ENCODE assay signal across 28 cellular contexts in the genomic region with DNA sequence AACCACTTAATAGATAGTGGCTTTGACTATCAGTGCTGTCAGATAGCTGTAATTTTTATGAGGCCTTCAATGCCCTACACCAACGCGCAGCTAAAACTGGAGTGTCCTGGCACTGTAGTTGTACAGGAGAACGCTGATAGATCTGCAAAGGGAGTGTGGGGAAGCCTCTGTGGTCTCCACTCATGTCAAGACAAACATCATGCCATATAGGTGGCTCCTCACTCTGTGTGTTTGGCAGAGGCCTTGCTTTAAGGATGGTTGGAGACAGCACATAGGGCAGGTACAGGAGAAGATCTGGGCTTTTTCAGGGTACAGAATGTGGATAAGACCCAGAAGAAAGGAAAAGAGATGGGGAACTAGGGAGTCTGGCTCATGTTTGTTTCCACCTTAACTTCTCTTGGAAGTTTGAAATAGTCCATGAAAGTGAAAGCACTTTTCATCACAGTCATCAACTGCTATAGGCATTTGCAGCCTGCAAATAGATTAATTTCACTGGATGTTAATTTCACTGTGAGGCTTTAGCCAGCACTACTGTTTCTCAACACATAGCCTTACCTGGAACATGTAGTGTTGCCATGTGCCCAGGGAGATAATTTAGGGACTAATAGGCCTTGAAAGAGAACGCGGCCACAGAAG.
DNase-seq lines count a peak whose midpoint lies in the region; ATAC-seq and TF ChIP-seq lines count a peak whose summit lies in the region.
"Had no signal": no experiment of that assay in that cellular context is flagged by ENCODE, and none has a peak within 500 bp of the region (broad histone marks: within the 10 kb centered on the region; RNA-seq: fewer than 3 reads in every experiment).

No MANE protein-coding gene starts in this region.

- BruUV-seq in PC-3 (replicated peaks; lab: Mats Ljungman, UMichigan): no TSS peak

- H3K27me3 ChIP-seq in PC-3 (ENCODE audit: low read length) (no peaks in the 10 kb centered on the region), spleen (replicated peaks in 1 of 7) (no peaks in the 10 kb centered on the region)
- H3K27me3 ChIP-seq: vagina had no signal

- POLR2A ChIA-PET in PC-3 (lab: Charles Lee; ENCODE audit: unreplicated experiment): interaction anchor here (0.7 kb wide), 1 partner anchor 252 kb away, joined by 4 read pairs; no protein-coding TSS in a partner anchor

- peak; percentile 13 for ATAC-seq in Right ventricle myocardium superior (ENCODE audit: poor library complexity)
- no peak for ATAC-seq in left cardiac atrium
- peak; percentile 4; the same call in 1 of the 2 replicates for ATAC-seq in PC-3
- ATAC-seq in HG03442 (IDR thresholded peaks at IDR 0.05; ENCODE audit: unreplicated experiment): no peak
- ATAC-seq: activated naive CD8-positive, alpha-beta T cell treated with anti-CD3 and anti-CD28 coated beads, Interleukin-2, amount 50 U/mL, for 24 hours; activated T-cell treated with anti-CD3 and anti-CD28 coated beads, Interleukin-2, amount 50 U/mL, for 72 hours; natural killer cell had no signal

- H3K9me3 ChIP-seq in PC-3 (ENCODE audit: low read length) (no peaks in the 10 kb centered on the region), spleen (peaks cover 0 to 7% (median 0%) of the 10 kb centered on the region in 8 donors)
- H3K9me3 ChIP-seq: A549, vagina had no signal

- CTCF ChIA-PET in PC-3 (lab: Charles Lee): interaction anchor here (0.6 to 0.7 kb wide), 4 partner anchors 31 to 553 kb away, joined by 3 to 4 read pairs (median 4); no protein-coding TSS in a partner anchor

- TF ChIP-seq CTCF in PC-3 (conservative IDR thresholded peaks at IDR 0.05; ENCODE audit: low read depth, low read length): no peak
- no peak for TF ChIP-seq CTCF in mesothelial cell of epicardium (IDR thresholded peaks at IDR 0.05; ENCODE audit: unreplicated experiment)
- TF ChIP-seq CTCF in spleen (IDR thresholded peaks at IDR 0.05 in 8 of 11, conservative IDR thresholded peaks at IDR 0.05 in 3 of 11): no peak

- H3K36me3 Mint-ChIP-seq in mesothelial cell of epicardium: peaks cover 2% of the 10 kb centered on the region
- H3K36me3 Mint-ChIP-seq: natural killer cell had no signal

- peak overlapping the region; percentile 19; the same call in 1 of the 2 replicates for H3K4me2 ChIP-seq in PC-3 (ENCODE audit: low read length)
- H3K4me2 ChIP-seq: A549, smooth muscle cell had no signal

- no peaks in the 10 kb centered on the region for H3K9me2 ChIP-seq in PC-3 (replicated peaks; ENCODE audit: low read length)

- H3K4me3 Mint-ChIP-seq in mesothelial cell of epicardium: no peak overlapping the region
- H3K4me3 Mint-ChIP-seq: activated naive CD8-positive, alpha-beta T cell treated with anti-CD3 and anti-CD28 coated beads, Interleukin-2, amount 50 U/mL, for 24 hours; activated T-cell treated with anti-CD3 and anti-CD28 coated beads, Interleukin-2, amount 50 U/mL, for 72 hours; natural killer cell; stimulated activated naive CD8-positive, alpha-beta T cell treated with anti-CD3 and anti-CD28 coated beads, Interleukin-15, Interleukin-2, amounts not matched to agents 100 ng/mL and 50 ng/mL, for 24 hours had no signal

- H3K79me2 ChIP-seq in PC-3 (ENCODE audit: low read length): no peaks in the 10 kb centered on the region

- H3K27ac ChIP-seq in PC-3 (ENCODE audit: low read length) (peak overlapping the region; percentile 21; the same call in 1 of the 2 replicates), spleen (peak overlapping the region in 5 of 8 donors; percentile 6 to 58 (median 38))
- H3K27ac ChIP-seq: vagina had no signal

- H3K4me1 Mint-ChIP-seq in mesothelial cell of epicardium: peaks cover 33% of the 10 kb centered on the region

- peaks cover 45% of the 10 kb centered on the region for H3K4me1 ChIP-seq in PC-3 (ENCODE audit: insufficient read depth, low read length)
- peaks cover 0 to 14% (median 0%) of the 10 kb centered on the region in 6 donors for H3K4me1 ChIP-seq in spleen

- H4K20me1 ChIP-seq in PC-3 (ENCODE audit: low read length): no peaks in the 10 kb centered on the region

- no peaks in the 10 kb centered on the region for H3K27me3 Mint-ChIP-seq in mesothelial cell of epicardium (ENCODE audit: low read depth)
- H3K27me3 Mint-ChIP-seq: activated naive CD8-positive, alpha-beta T cell treated with anti-CD3 and anti-CD28 coated beads, Interleukin-2, amount 50 U/mL, for 24 hours; stimulated activated naive CD8-positive, alpha-beta T cell treated with anti-CD3 and anti-CD28 coated beads, Interleukin-15, Interleukin-2, amounts not matched to agents 100 ng/mL and 50 ng/mL, for 24 hours had no signal

- H2AFZ ChIP-seq in PC-3 (ENCODE audit: low read length): no peak overlapping the region

- no peaks in the 10 kb centered on the region for H3F3A ChIP-seq in PC-3 (ENCODE audit: low read length, unreplicated experiment)

- H3K27ac Mint-ChIP-seq in mesothelial cell of epicardium: peak overlapping the region; percentile 17
- H3K27ac Mint-ChIP-seq: activated naive CD8-positive, alpha-beta T cell treated with anti-CD3 and anti-CD28 coated beads, Interleukin-2, amount 50 U/mL, for 24 hours; activated T-cell treated with anti-CD3 and anti-CD28 coated beads, Interleukin-2, amount 50 U/mL, for 72 hours; natural killer cell; stimulated activated naive CD8-positive, alpha-beta T cell treated with anti-CD3 and anti-CD28 coated beads, Interleukin-15, Interleukin-2, amounts not matched to agents 100 ng/mL and 50 ng/mL, for 24 hours had no signal

- H3K9ac ChIP-seq in PC-3 (ENCODE audit: low read length): no peak overlapping the region

- intact Hi-C loops in Right ventricle myocardium superior (cut with DNase I): loop anchor here (10.0 kb wide), 1 partner anchor 72 kb away; no protein-coding TSS in a partner anchor
- intact Hi-C loops in left cardiac atrium (cut with DNase I): no loop called here
- intact Hi-C loops in PC-3 (cut with micrococcal nuclease): loop anchor here (5.0 to 10.0 kb wide), 3 partner anchors 309 to 702 kb away; no protein-coding TSS in a partner anchor
- intact Hi-C loops in spleen (cut with DNase I; ENCODE audit: low total_unique reads): no loop called here

- DNase-seq in Right ventricle myocardium superior (no peak), left cardiac atrium (no peak), PC-3 (no peak), mesothelial cell of epicardium (ENCODE audit: low spot score in 2 of 2, unreplicated experiment in 2 of 2) (no peak), spleen (no peak), UCSD-AML1 (lab: John Stamatoyannopoulos, UW; ENCODE audit: unreplicated experiment) (no peak), A172 (ENCODE audit: low spot score) (no peak)
- DNase-seq: activated CD4-positive, alpha-beta T cell treated with anti-CD3 and anti-CD28 coated beads, Interleukin-2, amount 50 U/mL, for 48 hours; activated naive CD8-positive, alpha-beta T cell treated with anti-CD3 and anti-CD28 coated beads, Interleukin-2, amount 50 U/mL, for 24 hours; activated T-cell treated with anti-CD3 and anti-CD28 coated beads, Interleukin-2, amount 50 U/mL, for 72 hours; central memory CD4-positive, alpha-beta T cell; cortex of kidney; effector memory CD4-positive, alpha-beta T cell; erythroblast; glutamatergic neuron; HCEC 1CT; midbrain; natural killer cell; NCI-H1092; NCI-H1694; occipital lobe; stimulated activated CD8-positive, alpha-beta memory T cell treated with anti-CD3 and anti-CD28 coated beads, Interleukin-4, amount 100 ng/mL, for 48 hours; T-helper 1 cell had no signal

- WGBS in spleen, 5 donors: 86 to 92% (median 89%) methylated on average over 5 of the region's 5 CpGs

- H3K9me3 Mint-ChIP-seq in mesothelial cell of epicardium: peaks cover 11% of the 10 kb centered on the region
- H3K9me3 Mint-ChIP-seq: natural killer cell had no signal

- H3K4me3 ChIP-seq in PC-3 (ENCODE audit: low read length) (no peak overlapping the region), spleen (no peak overlapping the region)
- H3K4me3 ChIP-seq: A549, smooth muscle cell, vagina had no signal

- H3K36me3 ChIP-seq in PC-3 (ENCODE audit: low read depth, low read length) (no peaks in the 10 kb centered on the region), spleen (no peaks in the 10 kb centered on the region)
- H3K36me3 ChIP-seq: vagina had no signal

- TF ChIP-seq POLR2A in spleen (IDR thresholded peaks at IDR 0.05): no peak

Comparison
In these comparisons a context has a peak if more than half of its experiments do, and no peak if none do; other contexts are left out.
1. ATAC-seq: peak in Right ventricle myocardium superior (single experiment) and PC-3 (single experiment); none in left cardiac atrium (0 of 2) and HG03442 (single experiment).
2. intact Hi-C loops: an anchor here in Right ventricle myocardium superior (10.0 kb wide) and PC-3 (5.0 to 10.0 kb wide); none called in left cardiac atrium and spleen.